ENCODE assay signal across 17 cellular contexts in genomic region chr4:28555851-28556250, GRCh38.
DNase-seq lines count a peak whose midpoint lies in the region; ATAC-seq and TF ChIP-seq lines count a peak whose summit lies in the region.
"Had no signal": no experiment of that assay in that cellular context is flagged by ENCODE, and none has a peak within 500 bp of the region (broad histone marks: within the 10 kb centered on the region; RNA-seq: fewer than 3 reads in every experiment).

No MANE protein-coding gene starts in this region.

- H3K27ac ChIP-seq in GM23248: no peak overlapping the region
- H3K27ac ChIP-seq: BLaER1 had no signal

- in situ Hi-C loops in GM23248 (cut with MboI): no loop called here

- WGBS in GM23248 (ENCODE audit: low coverage in 1 of 2, low lambda C conversion rate in 2 of 2, missing lambda C conversion rate in 2 of 2), 2 experiments: 21 to 22% methylated on average over 2 of the region's 2 CpGs

- H3K9me3 ChIP-seq in GM23248 (ENCODE audit: low read depth) (no peaks in the 10 kb centered on the region), BE2C (no peaks in the 10 kb centered on the region)
- H3K9me3 ChIP-seq: HAP-1 had no signal

- H3K36me3 ChIP-seq in GM23248 (ENCODE audit: low read depth) (no peaks in the 10 kb centered on the region), BE2C (no peaks in the 10 kb centered on the region)
- H3K36me3 ChIP-seq: BLaER1, HAP-1 had no signal

- DNase-seq in GM23248: peak; percentile 26
- DNase-seq in brain pericyte (ENCODE audit: low read depth, low spot score): peak; percentile 5
- DNase-seq in fibroblast of the aortic adventitia (ENCODE audit: low read depth): peak; percentile 22
- peak; percentile 93 for DNase-seq in skeletal muscle cell (ENCODE audit: low read depth)
- DNase-seq in HPDE6-E6E7 (ENCODE audit: extremely low spot score): no peak
- DNase-seq in BE2C: no peak
- no peak for DNase-seq in left lobe of liver (ENCODE audit: low spot score)
- DNase-seq: ACHN, DMS 273 treated with DMSO at 0.1 percent for 48 hours, MV-4-11, NCI-H1436, NCI-H2081, NCI-H510A treated with DMSO at 0.1 percent for 48 hours, SIG-M5 had no signal

- peak overlapping the region; percentile 1; the same call in 1 of the 2 replicates for H2AFZ ChIP-seq in GM23248

- H3K79me2 ChIP-seq in GM23248 (ENCODE audit: insufficient read depth): no peaks in the 10 kb centered on the region

- H3K9me2 ChIP-seq in GM23248 (ENCODE audit: insufficient read depth): no peaks in the 10 kb centered on the region

- TF ChIP-seq CTCF in fibroblast of the aortic adventitia (IDR thresholded peaks at IDR 0.05; ENCODE audit: insufficient read depth, low read length): no peak
- no peak for TF ChIP-seq CTCF in BE2C (IDR thresholded peaks at IDR 0.05; ENCODE audit: low read depth, low read length)

- H3K4me1 ChIP-seq in GM23248 (ENCODE audit: insufficient read depth) (peaks cover 17% of the 10 kb centered on the region; the same call in 1 of the 2 replicates), BE2C (no peaks in the 10 kb centered on the region)
- H3K4me1 ChIP-seq: BLaER1, HAP-1 had no signal

- H3K27me3 ChIP-seq in GM23248 (replicated peaks; ENCODE audit: insufficient read depth) (no peaks in the 10 kb centered on the region), BE2C (no peaks in the 10 kb centered on the region)
- H3K27me3 ChIP-seq: BLaER1 had no signal

- no peak overlapping the region for H3K4me2 ChIP-seq in GM23248 (ENCODE audit: unreplicated experiment)
- H3K4me2 ChIP-seq: BLaER1 had no signal

- ATAC-seq in left lobe of liver (no peak), HG03565 (IDR thresholded peaks at IDR 0.05; ENCODE audit: unreplicated experiment) (no peak)

- H3K9ac ChIP-seq in GM23248: no peak overlapping the region
- H3K9ac ChIP-seq: BLaER1 had no signal

- no peaks in the 10 kb centered on the region for H3F3A ChIP-seq in GM23248 (ENCODE audit: insufficient read depth)

- H4K20me1 ChIP-seq in GM23248 (ENCODE audit: insufficient read depth): no peaks in the 10 kb centered on the region
- H4K20me1 ChIP-seq: BLaER1 had no signal

- H3K4me3 ChIP-seq in GM23248 (no peak overlapping the region), fibroblast of the aortic adventitia (ENCODE audit: low read depth, low read length) (no peak overlapping the region), skeletal muscle cell (ENCODE audit: low read depth, low read length) (no peak overlapping the region), BE2C (ENCODE audit: low read depth, low read length) (no peak overlapping the region)
- H3K4me3 ChIP-seq: BLaER1, HAP-1 had no signal

Comparison
In these comparisons a context has a peak if more than half of its experiments do, and no peak if none do; other contexts are left out.
1. DNase-seq: peak in GM23248 (single experiment), brain pericyte (single experiment), fibroblast of the aortic adventitia (single experiment) and skeletal muscle cell (single experiment); none in HPDE6-E6E7 (single experiment), BE2C (single experiment) and left lobe of liver (single experiment).